ENCODE assay signal across 1 cellular context in the genomic region with DNA sequence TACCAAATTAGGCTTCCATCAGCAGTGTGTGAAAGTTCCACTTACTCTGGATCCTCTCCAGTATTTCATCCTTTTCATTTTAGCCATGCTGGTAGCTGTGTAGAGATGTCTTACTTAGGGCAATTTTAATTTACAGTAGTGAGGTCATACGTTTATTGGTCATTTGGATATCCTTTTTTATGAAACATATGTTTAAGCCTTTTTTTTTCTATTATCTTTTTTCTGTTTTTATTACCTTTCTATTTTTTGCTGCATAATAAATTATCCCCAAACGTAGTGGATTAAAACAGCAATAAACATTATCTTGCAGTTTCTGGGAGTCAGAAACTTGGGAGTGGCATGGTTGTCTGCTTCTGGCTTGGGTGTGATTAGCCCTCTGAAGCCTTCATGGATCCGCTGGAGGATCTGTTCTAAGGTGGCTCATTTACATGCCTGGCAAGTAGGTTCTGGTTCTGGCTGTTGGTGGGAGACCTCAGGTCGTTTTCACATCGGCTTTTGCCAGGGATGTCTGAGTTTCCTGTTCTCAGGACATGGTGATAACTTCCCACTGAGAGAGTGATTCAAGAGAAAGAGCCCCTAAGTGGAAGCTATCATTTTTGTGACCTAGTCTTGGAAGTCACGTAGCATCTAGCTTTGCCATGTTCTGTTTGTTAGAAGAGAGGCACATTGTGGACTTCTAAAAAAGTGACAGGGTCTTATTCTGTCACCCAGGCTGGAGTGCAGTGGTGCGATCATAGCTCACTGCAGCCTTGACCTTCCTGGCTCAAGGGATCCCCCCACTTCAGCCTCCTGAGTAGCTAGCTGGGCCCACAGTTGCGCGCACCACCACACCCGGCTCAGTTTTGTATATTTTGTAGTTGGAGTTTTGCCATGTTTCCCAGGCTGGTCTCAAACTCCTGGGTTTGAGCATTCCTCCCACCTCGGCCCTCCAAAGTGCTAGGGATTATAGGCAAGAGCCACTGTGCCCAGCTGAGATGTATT.
TF ChIP-seq lines count a peak whose summit lies in the region.

No MANE protein-coding gene starts in this region.

TF ChIP-seq in IMR-90, 13 proteins besides CTCF, POLR2A, EP300 and RAD21:
- no peak for TF ChIP-seq ELK1 (IDR thresholded peaks at IDR 0.05; ENCODE audit: borderline replicate concordance, low read depth, low read length)
- TF ChIP-seq MXI1 (IDR thresholded peaks at IDR 0.05; ENCODE audit: borderline replicate concordance, low read depth, low read length): no peak
- TF ChIP-seq MAFK (IDR thresholded peaks at IDR 0.05; ENCODE audit: low read depth, low read length): no peak
- no peak for TF ChIP-seq USF2 (IDR thresholded peaks at IDR 0.05; ENCODE audit: low read depth, low read length)
- TF ChIP-seq RCOR1 (IDR thresholded peaks at IDR 0.05; ENCODE audit: insufficient replicate concordance, low read length): no peak
- no peak for TF ChIP-seq BHLHE40 (IDR thresholded peaks at IDR 0.05; ENCODE audit: low read depth, low read length)
- TF ChIP-seq CHD1 (IDR thresholded peaks at IDR 0.05; ENCODE audit: low read depth, low read length): no peak
- TF ChIP-seq NFE2L2 (IDR thresholded peaks at IDR 0.05; ENCODE audit: low read depth, low read length): no peak
- TF ChIP-seq CEBPB (IDR thresholded peaks at IDR 0.05; ENCODE audit: low read depth, low read length): no peak
- TF ChIP-seq SMC3 (IDR thresholded peaks at IDR 0.05; ENCODE audit: low read depth, low read length): no peak
- TF ChIP-seq MAZ (IDR thresholded peaks at IDR 0.05; ENCODE audit: borderline replicate concordance, low read depth, low read length): no peak
- TF ChIP-seq RFX5 (IDR thresholded peaks at IDR 0.05; ENCODE audit: low read depth, low read length): no peak
- no peak for TF ChIP-seq FOS (IDR thresholded peaks at IDR 0.05; ENCODE audit: low read depth, low read length)
